ENCODE assay signal across 1 cellular context in genomic region chr6:36886948-36887347, GRCh38.
TF ChIP-seq lines count a peak whose summit lies in the region.

No MANE protein-coding gene starts in this region.

TF ChIP-seq in A549, 52 proteins besides CTCF, POLR2A, EP300 and RAD21 (continued from another document):
- TF ChIP-seq ATOH8 (CRISPR knock-in tag; IDR thresholded peaks at IDR 0.05; ENCODE audit: low read depth): no peak
- TF ChIP-seq ESRRA (IDR thresholded peaks at IDR 0.05; ENCODE audit: borderline replicate concordance, low read length): no peak
- TF ChIP-seq HES2 (IDR thresholded peaks at IDR 0.05): no peak
- TF ChIP-seq MAFK (IDR thresholded peaks at IDR 0.05; ENCODE audit: partially characterized antibody): no peak
- TF ChIP-seq NPAS2 (CRISPR knock-in tag; IDR thresholded peaks at IDR 0.05; ENCODE audit: borderline replicate concordance): no peak
- no peak for TF ChIP-seq REST (IDR thresholded peaks at IDR 0.05)
- no peak for TF ChIP-seq TFCP2L1 (CRISPR knock-in tag; IDR thresholded peaks at IDR 0.05)
- TF ChIP-seq MAZ (IDR thresholded peaks at IDR 0.05; ENCODE audit: borderline replicate concordance, low read depth, low read length): no peak
- TF ChIP-seq CHD2 (IDR thresholded peaks at IDR 0.05; ENCODE audit: low read length, partially characterized antibody): no peak
- no peak for TF ChIP-seq PBX3 (IDR thresholded peaks at IDR 0.05)
